Comparison of ENCODE assay signal across 15 cellular contexts in genomic region chr9:130323051-130323757, GRCh38. TPM values are rescaled to one million over a fixed set of nuclear protein-coding genes. Genes with fewer than 3 reads are reported as not detected.
"Had no signal": no experiment of that assay in that cellular context is flagged by ENCODE, and none has a peak within 500 bp of the region (broad histone marks: within the 10 kb centered on the region; RNA-seq: fewer than 3 reads in every experiment).

No MANE protein-coding gene starts in this region.

- H3K4me3 ChIP-seq: adrenal gland, left ventricle myocardium inferior, mucosa of descending colon, ovary had no signal

- DNase-seq: activated CD4-positive, alpha-beta T cell treated with anti-CD3 and anti-CD28 coated beads, Interleukin-2, amount 50 U/mL, for 48 hours; activated gamma-delta T cell treated with Interleukin-2 at 50 U/mL for 16 hours; adrenal gland; effector CD4-positive, alpha-beta T cell; left ventricle myocardium inferior; mucosa of descending colon; natural killer cell; ovary; stimulated activated naive CD4-positive, alpha-beta T cell; T1000 had no signal

- H3K27me3 ChIP-seq: ovary had no signal

- H3K36me3 ChIP-seq: adrenal gland, left ventricle myocardium inferior, ovary had no signal

- H3K9me3 ChIP-seq: adrenal gland, left ventricle myocardium inferior, mucosa of descending colon, ovary had no signal

- H3K27ac ChIP-seq: adrenal gland, left ventricle myocardium inferior, ovary, VCaP had no signal

RNA-seq across cellular contexts. Expression of gene HMCN2, which starts 57.6 kb away (rescaled TPM):
- total RNA-seq: activated naive CD4-positive, alpha-beta T cell treated with anti-CD3 and anti-CD28 coated beads, Interleukin-2, amount 50 U/mL, for 72 hours; activated T-helper 1 cell treated with anti-CD3 and anti-CD28 coated beads, Interleukin-12 subunit alpha, Interleukin-12 subunit beta, Interleukin-2, Interleukin-4 antibody, amounts not matched to agents 30 ng/mL and 10 ng/mL and 1 ng/mL, durations not matched to agents 14 hours and 24 hours and 36 hours; natural killer cell; T-helper 1 cell treated with Interleukin-12 subunit alpha and Interleukin-12 subunit beta and Interleukin-4 antibody, amounts not matched to agents 30 ng/mL and 1 ng/mL, for 36 hours had no signal
- polyA plus RNA-seq: keratinocyte had no signal
